In genomic region chrX:115183980-115184379, GRCh38 we compare ENCODE assay signal across 20 cellular contexts. TPM values are rescaled to one million over a fixed set of nuclear protein-coding genes. Genes with fewer than 3 reads are reported as not detected.
DNase-seq lines count a peak whose midpoint lies in the region; ATAC-seq and TF ChIP-seq lines count a peak whose summit lies in the region.
"Had no signal": no experiment of that assay in that cellular context is flagged by ENCODE, and none has a peak within 500 bp of the region (broad histone marks: within the 10 kb centered on the region; RNA-seq: fewer than 3 reads in every experiment).

No MANE protein-coding gene starts in this region.

- peaks cover under 1% of the 10 kb centered on the region for H3K79me2 ChIP-seq in smooth muscle cell (ENCODE audit: low read depth)

- H3K9me3 ChIP-seq in smooth muscle cell (replicated peaks; ENCODE audit: low read depth): no peaks in the 10 kb centered on the region
- H3K9me3 ChIP-seq: MG63, SK-N-SH had no signal

- CTCF ChIA-PET in activated CD4-positive, alpha-beta memory T cell treated with anti-CD3 and anti-CD28 coated beads, Interleukin-2, amount 10 ng/mL, durations not matched to agents 7 days and 5 days (lab: Charles Lee): no interaction called here

- H4K20me1 ChIP-seq in smooth muscle cell (ENCODE audit: low read depth): no peaks in the 10 kb centered on the region

- peak; percentile 31 for DNase-seq in EL
- peak; percentile 0 for DNase-seq in LNCaP clone FGC (ENCODE audit: low read depth)
- peak; percentile 9 for DNase-seq in fibroblast of gingiva (ENCODE audit: low read depth)
- no peak for DNase-seq in smooth muscle cell (lab: John Stamatoyannopoulos, UW; ENCODE audit: unreplicated experiment)
- DNase-seq in naive thymus-derived CD8-positive, alpha-beta T cell: no peak
- no peak for DNase-seq in activated CD4-positive, alpha-beta memory T cell treated with anti-CD3 and anti-CD28 coated beads, Interleukin-2, amount 10 ng/mL, durations not matched to agents 7 days and 5 days
- no peak for DNase-seq in HuH-7.5 (ENCODE audit: low spot score)
- DNase-seq: C1 segment of cervical spinal cord, DMS 273 treated with DMSO at 0.1 percent for 48 hours, KG1, MG63, NCI-H1105 treated with DMSO at 0.1 percent for 48 hours, NCI-H187 treated with DMSO at 0.1 percent for 48 hours, NCI-H2171, NCI-H774, SK-N-SH had no signal

- TF ChIP-seq CTCF in LNCaP clone FGC (IDR thresholded peaks at IDR 0.05; ENCODE audit: control insufficient read depth, extremely low read depth, insufficient read depth) (no peak), smooth muscle cell (IDR thresholded peaks at IDR 0.05; ENCODE audit: borderline replicate concordance, insufficient read depth, poor library complexity, severe bottlenecking) (no peak)

- H3F3A ChIP-seq in smooth muscle cell (ENCODE audit: low read depth): no peaks in the 10 kb centered on the region

- POLR2A ChIA-PET in naive thymus-derived CD8-positive, alpha-beta T cell (lab: Charles Lee): no interaction called here
- POLR2A ChIA-PET in activated CD4-positive, alpha-beta memory T cell treated with anti-CD3 and anti-CD28 coated beads, Interleukin-2, amount 10 ng/mL, durations not matched to agents 7 days and 5 days (lab: Charles Lee): no interaction called here

- no peaks in the 10 kb centered on the region for H3K4me1 Mint-ChIP-seq in naive thymus-derived CD8-positive, alpha-beta T cell
- no peaks in the 10 kb centered on the region for H3K4me1 Mint-ChIP-seq in activated CD4-positive, alpha-beta memory T cell treated with anti-CD3 and anti-CD28 coated beads, Interleukin-2, amount 10 ng/mL, durations not matched to agents 7 days and 5 days

- H3K4me1 ChIP-seq in smooth muscle cell (ENCODE audit: low read depth): no peaks in the 10 kb centered on the region

- no peaks in the 10 kb centered on the region for H3K36me3 ChIP-seq in smooth muscle cell (ENCODE audit: low read depth)
- H3K36me3 ChIP-seq: MG63 had no signal

- no peak overlapping the region for H3K9ac ChIP-seq in smooth muscle cell (ENCODE audit: low read depth)
- H3K9ac ChIP-seq: SK-N-SH had no signal

- no peaks in the 10 kb centered on the region for H3K27me3 Mint-ChIP-seq in naive thymus-derived CD8-positive, alpha-beta T cell
- no peaks in the 10 kb centered on the region for H3K27me3 Mint-ChIP-seq in activated CD4-positive, alpha-beta memory T cell treated with anti-CD3 and anti-CD28 coated beads, Interleukin-2, amount 10 ng/mL, durations not matched to agents 7 days and 5 days

- H3K27ac Mint-ChIP-seq in naive thymus-derived CD8-positive, alpha-beta T cell: no peak overlapping the region
- H3K27ac Mint-ChIP-seq in activated CD4-positive, alpha-beta memory T cell treated with anti-CD3 and anti-CD28 coated beads, Interleukin-2, amount 10 ng/mL, durations not matched to agents 7 days and 5 days: no peak overlapping the region

- H3K9me3 Mint-ChIP-seq in naive thymus-derived CD8-positive, alpha-beta T cell: peaks cover 0 to 4% (median 2%) of the 10 kb centered on the region in 9 donors
- H3K9me3 Mint-ChIP-seq in activated CD4-positive, alpha-beta memory T cell treated with anti-CD3 and anti-CD28 coated beads, Interleukin-2, amount 10 ng/mL, durations not matched to agents 7 days and 5 days: peaks cover under 1% of the 10 kb centered on the region

- no peak for ATAC-seq in naive thymus-derived CD8-positive, alpha-beta T cell
- ATAC-seq: HCT116, Right ventricle myocardium inferior had no signal

- no peak overlapping the region for H3K4me3 Mint-ChIP-seq in naive thymus-derived CD8-positive, alpha-beta T cell
- no peak overlapping the region for H3K4me3 Mint-ChIP-seq in activated CD4-positive, alpha-beta memory T cell treated with anti-CD3 and anti-CD28 coated beads, Interleukin-2, amount 10 ng/mL, durations not matched to agents 7 days and 5 days

- H3K4me3 ChIP-seq in LNCaP clone FGC (ENCODE audit: low read depth, low read length) (no peak overlapping the region), smooth muscle cell (no peak overlapping the region)
- H3K4me3 ChIP-seq: MG63 had no signal

- WGBS in smooth muscle cell (ENCODE audit: low lambda C conversion rate): 59% methylated on average over 2 of the region's 2 CpGs

- peak overlapping the region; percentile 34 for H3K4me2 ChIP-seq in smooth muscle cell
- H3K4me2 ChIP-seq: SK-N-SH had no signal

- H3K27me3 ChIP-seq in smooth muscle cell (ENCODE audit: low read depth): no peaks in the 10 kb centered on the region
- H3K27me3 ChIP-seq: MG63 had no signal

- no peak overlapping the region for H2AFZ ChIP-seq in smooth muscle cell (ENCODE audit: low read depth)

- H3K27ac ChIP-seq in smooth muscle cell (ENCODE audit: low read depth): peak overlapping the region; percentile 33

- H3K36me3 Mint-ChIP-seq in naive thymus-derived CD8-positive, alpha-beta T cell: no peaks in the 10 kb centered on the region
- H3K36me3 Mint-ChIP-seq in activated CD4-positive, alpha-beta memory T cell treated with anti-CD3 and anti-CD28 coated beads, Interleukin-2, amount 10 ng/mL, durations not matched to agents 7 days and 5 days (ENCODE audit: low read depth): no peaks in the 10 kb centered on the region

RNA-seq across cellular contexts. Expression of gene RBMXL3, which starts 5.2 kb away (rescaled TPM):
- not detected in 2 replicates for total RNA-seq in smooth muscle cell
- polyA plus RNA-seq in smooth muscle cell: not detected in 2 replicates
- not detected for total RNA-seq in naive thymus-derived CD8-positive, alpha-beta T cell
- polyA plus RNA-seq in naive thymus-derived CD8-positive, alpha-beta T cell: not detected
- total RNA-seq in activated CD4-positive, alpha-beta memory T cell treated with anti-CD3 and anti-CD28 coated beads, Interleukin-2, amount 10 ng/mL, durations not matched to agents 7 days and 5 days: not detected
- total RNA-seq: Daoy, NCI-H460, Right ventricle myocardium inferior had no signal
- polyA plus RNA-seq: SK-N-SH had no signal

RNA-seq across cellular contexts. Expression of gene LRCH2, which starts 49.9 kb away (rescaled TPM):
- total RNA-seq in smooth muscle cell: 29.4 and 31.4 TPM in 2 replicates
- 3.1 and 6.2 TPM in 2 replicates for polyA plus RNA-seq in smooth muscle cell
- not detected for total RNA-seq in naive thymus-derived CD8-positive, alpha-beta T cell
- polyA plus RNA-seq in naive thymus-derived CD8-positive, alpha-beta T cell: not detected
- total RNA-seq in activated CD4-positive, alpha-beta memory T cell treated with anti-CD3 and anti-CD28 coated beads, Interleukin-2, amount 10 ng/mL, durations not matched to agents 7 days and 5 days: not detected

Comparison
In these comparisons a context has a peak if more than half of its experiments do, and no peak if none do; other contexts are left out.
1. DNase-seq: peak in EL (single experiment), LNCaP clone FGC (single experiment) and fibroblast of gingiva (single experiment); none in smooth muscle cell (single experiment), naive thymus-derived CD8-positive, alpha-beta T cell (0 of 10), activated CD4-positive, alpha-beta memory T cell treated with anti-CD3 and anti-CD28 coated beads, Interleukin-2, amount 10 ng/mL, durations not matched to agents 7 days and 5 days (single experiment) and HuH-7.5 (single experiment).
2. RNA of gene LRCH2, which starts 49.9 kb away (total RNA-seq): 29.4 to 31.4 TPM in smooth muscle cell; not detected in naive thymus-derived CD8-positive, alpha-beta T cell and not detected in activated CD4-positive, alpha-beta memory T cell treated with anti-CD3 and anti-CD28 coated beads, Interleukin-2, amount 10 ng/mL, durations not matched to agents 7 days and 5 days; every median in the first group is over 10 times any median in the second.